Comparison of ENCODE assay signal across 20 cellular contexts in the genomic region with DNA sequence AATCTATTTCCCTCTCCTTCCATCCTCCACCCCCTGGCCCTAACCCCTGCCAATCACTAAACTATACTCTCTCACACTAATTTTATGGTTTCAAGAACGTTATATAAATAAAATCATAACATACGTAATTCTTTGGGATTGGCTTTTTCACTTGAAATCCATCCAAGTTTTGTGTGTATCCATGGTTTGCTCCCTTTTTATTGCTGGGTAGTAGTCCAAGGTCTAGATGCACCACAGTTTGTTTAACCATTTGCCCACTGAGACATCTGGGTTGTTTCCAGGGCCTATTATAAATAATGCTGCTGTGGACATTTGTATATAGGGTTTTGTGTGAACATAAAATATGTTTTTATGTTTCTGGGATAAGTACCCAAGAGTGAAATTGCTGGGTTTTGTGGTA.
DNase-seq lines count a peak whose midpoint lies in the region; ATAC-seq and TF ChIP-seq lines count a peak whose summit lies in the region.
"Had no signal": no experiment of that assay in that cellular context is flagged by ENCODE, and none has a peak within 500 bp of the region (broad histone marks: within the 10 kb centered on the region; RNA-seq: fewer than 3 reads in every experiment).

No MANE protein-coding gene starts in this region.

- no peaks in the 10 kb centered on the region for H3K27me3 Mint-ChIP-seq in memory B cell
- H3K27me3 Mint-ChIP-seq in activated T-helper 17 cell treated with anti-CD3 and anti-CD28 coated beads, Interleukin-2, amount 50 U/mL, for 72 hours = peaks cover 12% of the 10 kb centered on the region

- H3K4me3 ChIP-seq in LNCaP clone FGC (ENCODE audit: low read depth, low read length) = no peak overlapping the region

- peak overlapping the region; percentile 33 for H3K27ac Mint-ChIP-seq in memory B cell
- H3K27ac Mint-ChIP-seq in activated T-helper 17 cell treated with anti-CD3 and anti-CD28 coated beads, Interleukin-2, amount 50 U/mL, for 72 hours = no peak overlapping the region

- H3K4me1 Mint-ChIP-seq in memory B cell = peaks cover 56% of the 10 kb centered on the region
- H3K4me1 Mint-ChIP-seq in activated T-helper 17 cell treated with anti-CD3 and anti-CD28 coated beads, Interleukin-2, amount 50 U/mL, for 72 hours = no peaks in the 10 kb centered on the region
- H3K4me1 Mint-ChIP-seq: CD8-positive, alpha-beta memory T cell had no signal

- no peak for TF ChIP-seq CTCF in LNCaP clone FGC (IDR thresholded peaks at IDR 0.05; ENCODE audit: control insufficient read depth, extremely low read depth, insufficient read depth)

- DNase-seq in LNCaP clone FGC (ENCODE audit: low read depth) (peak; percentile 89), fibroblast of peridontal ligament (ENCODE audit: extremely low read depth) (peak; percentile 13), memory B cell (ENCODE audit: low spot score in 2 of 2) (no peak), NCI-H1092 treated with DMSO at 0.1 percent for 48 hours (lab: John Stamatoyannopoulos, UW) (no peak), DMS79 (lab: John Stamatoyannopoulos, UW) (no peak)
- DNase-seq: ACHN; C1 segment of cervical spinal cord; CD8-positive, alpha-beta memory T cell; KG1; NCI-H1417; NCI-H1694 treated with DMSO at 0.1 percent for 48 hours; NCI-H2081 treated with DMSO at 0.1 percent for 48 hours; NCI-H446; NCI-H526; PC-3; RPMI8226; SHP77 treated with DMSO at 0.1 percent for 48 hours; SK-N-SH had no signal

- ATAC-seq in memory B cell (ENCODE audit: low read depth) (no peak), GM21717 (IDR thresholded peaks at IDR 0.05; ENCODE audit: unreplicated experiment) (no peak)
- no peak for ATAC-seq in activated T-helper 17 cell treated with anti-CD3 and anti-CD28 coated beads, Interleukin-2, amount 50 U/mL, for 72 hours (replicated peaks)
- ATAC-seq: PC-3 had no signal

- peaks cover 16% of the 10 kb centered on the region for H3K36me3 Mint-ChIP-seq in memory B cell
- H3K36me3 Mint-ChIP-seq in activated T-helper 17 cell treated with anti-CD3 and anti-CD28 coated beads, Interleukin-2, amount 50 U/mL, for 72 hours (ENCODE audit: low read depth) = no peaks in the 10 kb centered on the region
- H3K36me3 Mint-ChIP-seq: CD8-positive, alpha-beta memory T cell had no signal

- H3K9me3 Mint-ChIP-seq in memory B cell = no peaks in the 10 kb centered on the region
- no peaks in the 10 kb centered on the region for H3K9me3 Mint-ChIP-seq in activated T-helper 17 cell treated with anti-CD3 and anti-CD28 coated beads, Interleukin-2, amount 50 U/mL, for 72 hours

- H3K4me3 Mint-ChIP-seq in memory B cell = no peak overlapping the region
- H3K4me3 Mint-ChIP-seq in activated T-helper 17 cell treated with anti-CD3 and anti-CD28 coated beads, Interleukin-2, amount 50 U/mL, for 72 hours = no peak overlapping the region
- H3K4me3 Mint-ChIP-seq: CD8-positive, alpha-beta memory T cell had no signal

Comparison
In these comparisons a context has a peak if more than half of its experiments do, and no peak if none do; other contexts are left out.
1. DNase-seq: peak in LNCaP clone FGC (single experiment) and fibroblast of peridontal ligament (single experiment); none in memory B cell (0 of 2), NCI-H1092 treated with DMSO at 0.1 percent for 48 hours (single experiment) and DMS79 (single experiment).